ENCODE assay signal across 8 cellular contexts in genomic region chr17:65561394-65562205, GRCh38. TPM values are rescaled to one million over a fixed set of nuclear protein-coding genes. Genes with fewer than 3 reads are reported as not detected.
DNase-seq lines count a peak whose midpoint lies in the region; ATAC-seq and TF ChIP-seq lines count a peak whose summit lies in the region.

Gene AXIN2 (minus strand): TSS chr17:65561648. CDS start chr17:65558620, 3,028 bp downstream.

- H3K4me3 ChIP-seq in foreskin fibroblast (ENCODE audit: low read depth in 1 of 2, low read length in 2 of 2), result peak within 1 kb of the TSS; percentile 63 to 76

- peak within 1 kb of the TSS; percentile 86 for H3K27ac ChIP-seq in RWPE1

- H3K36me3 Mint-ChIP-seq in neural crest cell (ENCODE audit: low read depth), result peaks cover 7% of the 10 kb centered on the region

- ATAC-seq in GM21619 (IDR thresholded peaks at IDR 0.05; ENCODE audit: unreplicated experiment), result peak; percentile 80
- ATAC-seq in stimulated activated naive CD8-positive, alpha-beta T cell treated with anti-CD3 and anti-CD28 coated beads, Interleukin-15, amount 100 ng/mL, for 72 hours, result peak; percentile 83

- peak; percentile 29; the same call in 1 of the 2 replicates for TF ChIP-seq CTCF in RWPE1 (conservative IDR thresholded peaks at IDR 0.05; ENCODE audit: low read depth)
- TF ChIP-seq CTCF in foreskin fibroblast (IDR thresholded peaks at IDR 0.05; ENCODE audit: low read depth, low read length), result peak; percentile 3
- TF ChIP-seq CTCF in neural crest cell (conservative IDR thresholded peaks at IDR 0.05), result peak; percentile 46

- H3K4me1 Mint-ChIP-seq in neural crest cell, result peaks cover 25% of the 10 kb centered on the region
- H3K4me1 Mint-ChIP-seq in stimulated activated naive CD8-positive, alpha-beta T cell treated with anti-CD3 and anti-CD28 coated beads, Interleukin-15, amount 100 ng/mL, for 72 hours, result peaks cover 40% of the 10 kb centered on the region

- CTCF ChIA-PET in RWPE1 (lab: Yijun Ruan, JAX), result no interaction called here

- H3K27me3 Mint-ChIP-seq in neural crest cell (ENCODE audit: low read depth), result peaks cover 3% of the 10 kb centered on the region
- no peaks in the 10 kb centered on the region for H3K27me3 Mint-ChIP-seq in stimulated activated naive CD8-positive, alpha-beta T cell treated with anti-CD3 and anti-CD28 coated beads, Interleukin-15, amount 100 ng/mL, for 72 hours

- DNase-seq in D341Med (ENCODE audit: low spot score), result peak; percentile 99
- DNase-seq in RWPE1 (ENCODE audit: low spot score), result peak; percentile 98
- peak; percentile 81 for DNase-seq in activated gamma-delta T cell treated with Interleukin-2 at 50 U/mL for 16 hours
- peak; percentile 85 to 96 for DNase-seq in foreskin fibroblast
- DNase-seq in neural crest cell (ENCODE audit: low read depth, low spot score), result peak; percentile 89
- DNase-seq in stimulated activated naive CD8-positive, alpha-beta T cell treated with anti-CD3 and anti-CD28 coated beads, Interleukin-15, amount 100 ng/mL, for 72 hours, result peak; percentile 84 to 87

- H3K4me3 Mint-ChIP-seq in neural crest cell, result peak within 1 kb of the TSS; percentile 91
- peak within 1 kb of the TSS; percentile 71 to 86 for H3K4me3 Mint-ChIP-seq in stimulated activated naive CD8-positive, alpha-beta T cell treated with anti-CD3 and anti-CD28 coated beads, Interleukin-15, amount 100 ng/mL, for 72 hours

- TF ChIP-seq EP300 in Ishikawa (IDR thresholded peaks at IDR 0.05; ENCODE audit: borderline replicate concordance), result no peak

- POLR2A ChIA-PET in RWPE1 (lab: Yijun Ruan, JAX; ENCODE audit: low non-redundant PET), result no interaction called here

- no peak for TF ChIP-seq RAD21 in Ishikawa (IDR thresholded peaks at IDR 0.05; ENCODE audit: low read depth)

- no peaks in the 10 kb centered on the region for H3K9me3 Mint-ChIP-seq in neural crest cell
- no peaks in the 10 kb centered on the region for H3K9me3 Mint-ChIP-seq in stimulated activated naive CD8-positive, alpha-beta T cell treated with anti-CD3 and anti-CD28 coated beads, Interleukin-15, amount 100 ng/mL, for 72 hours

- peak within 1 kb of the TSS; percentile 78 for H3K27ac Mint-ChIP-seq in neural crest cell (ENCODE audit: unreplicated experiment)
- peak within 1 kb of the TSS; percentile 92 to 96 for H3K27ac Mint-ChIP-seq in stimulated activated naive CD8-positive, alpha-beta T cell treated with anti-CD3 and anti-CD28 coated beads, Interleukin-15, amount 100 ng/mL, for 72 hours

TF ChIP-seq in Ishikawa, 13 proteins besides CTCF, POLR2A, EP300 and RAD21:
- TF ChIP-seq MAX (IDR thresholded peaks at IDR 0.05) (peak; percentile 94), ZBTB7A (IDR thresholded peaks at IDR 0.05; ENCODE audit: low read depth) (0 out of 2 replicates have a peak, but pooled peaks have one; percentile 29), FOXM1 (IDR thresholded peaks at IDR 0.05; ENCODE audit: borderline replicate concordance, low read depth) (no peak), NFIC (IDR thresholded peaks at IDR 0.05) (no peak)
TF ChIP-seq in Ishikawa: peak in this region for 2.

RNA-seq across cellular contexts. Expression of gene AXIN2, which starts in this region (rescaled TPM):
- total RNA-seq in neural crest cell, result 66.5 and 68.5 TPM in 2 replicates

Comparison
In these comparisons a context has a peak if more than half of its experiments do, and no peak if none do; other contexts are left out.
1. Peak in every context shown above with its lines: DNase-seq, ATAC-seq, H3K4me3 ChIP-seq and H3K27ac ChIP-seq.